In genomic region chr3:122745365-122746021, GRCh38 we compare ENCODE assay signal across 16 cellular contexts. TPM values are rescaled to one million over a fixed set of nuclear protein-coding genes. Genes with fewer than 3 reads are reported as not detected.
DNase-seq lines count a peak whose midpoint lies in the region; ATAC-seq, FAIRE-seq and TF ChIP-seq lines count a peak whose summit lies in the region.
"Had no signal": no experiment of that assay in that cellular context is flagged by ENCODE, and none has a peak within 500 bp of the region (broad histone marks: within the 10 kb centered on the region; RNA-seq: fewer than 3 reads in every experiment).

No MANE protein-coding gene starts in this region.

- no peaks in the 10 kb centered on the region for H4K20me1 ChIP-seq in keratinocyte (ENCODE audit: control insufficient read depth, extremely low read depth, insufficient read depth, low read length)
- H4K20me1 ChIP-seq: BLaER1 had no signal

- FAIRE-seq in bronchial epithelial cell (lab: Jason Lieb, UNC) (no peak), keratinocyte (lab: Jason Lieb, UNC) (peak; percentile 26)

- 92 to 96% methylated on average over 4 of the region's 4 CpGs for WGBS in gastroesophageal sphincter (ENCODE audit: low coverage in 1 of 2), 2 donors

- TF ChIP-seq CTCF in AG04450 (IDR thresholded peaks at IDR 0.05; ENCODE audit: low read depth, low read length) (no peak), bronchial epithelial cell (IDR thresholded peaks at IDR 0.05; ENCODE audit: insufficient read depth, low read length, severe bottlenecking) (no peak), keratinocyte (optimal IDR thresholded peaks at IDR 0.05 in 1 of 3, IDR thresholded peaks at IDR 0.05 in 1 of 3, conservative IDR thresholded peaks at IDR 0.05 in 1 of 3; ENCODE audit: extremely low read depth in 1 of 3, insufficient read depth in 2 of 3, low read length in 3 of 3) (no peak), gastroesophageal sphincter (IDR thresholded peaks at IDR 0.05) (no peak)

- no peak for TF ChIP-seq POLR2A in gastroesophageal sphincter (IDR thresholded peaks at IDR 0.05)

- H3K4me1 ChIP-seq in keratinocyte (ENCODE audit: control insufficient read depth, extremely low read depth, insufficient read depth, low read length) (peaks cover 4% of the 10 kb centered on the region), gastroesophageal sphincter (no peaks in the 10 kb centered on the region)
- H3K4me1 ChIP-seq: BLaER1 had no signal

- H3K36me3 ChIP-seq in bronchial epithelial cell (ENCODE audit: control insufficient read depth, insufficient read depth, low read length), result no peaks in the 10 kb centered on the region
- peaks cover 2 to 3% of the 10 kb centered on the region in 2 experiments for H3K36me3 ChIP-seq in keratinocyte (ENCODE audit: control insufficient read depth in 2 of 2, extremely low read depth in 1 of 2, insufficient read depth in 2 of 2, low read length in 2 of 2)
- H3K36me3 ChIP-seq in gastroesophageal sphincter, result peaks cover 0 to 33% of the 10 kb centered on the region in 2 donors
- H3K36me3 ChIP-seq: cardiac muscle cell had no signal

- peak; percentile 56 for DNase-seq in AG04450 (ENCODE audit: low read depth, low spot score)
- peak; percentile 61 for DNase-seq in HT1080 (ENCODE audit: low read depth)
- peak; percentile 88 for DNase-seq in bronchial epithelial cell (ENCODE audit: low read depth)
- no peak for DNase-seq in keratinocyte (ENCODE audit: low read depth, low spot score)
- no peak for DNase-seq in iPS-NIHi11 (ENCODE audit: low spot score)
- DNase-seq: activated CD4-positive, alpha-beta memory T cell treated with anti-CD3 and anti-CD28 coated beads, Interleukin-2, amount 10 ng/mL, durations not matched to agents 7 days and 5 days; activated gamma-delta T cell; NCI-H2171; OCI-M1; stimulated activated CD4-positive, alpha-beta T cell treated with anti-CD3 and anti-CD28 coated beads, Interleukin-2, amount 100 ng/mL, for 48 hours; T1000 had no signal

- H3K9me3 ChIP-seq in AG04450 (ENCODE audit: control insufficient read depth, insufficient read depth, low read length), result peaks cover 4% of the 10 kb centered on the region; the same call in 1 of the 2 replicates
- no peaks in the 10 kb centered on the region for H3K9me3 ChIP-seq in keratinocyte (ENCODE audit: control insufficient read depth, low read depth, low read length)
- no peaks in the 10 kb centered on the region for H3K9me3 ChIP-seq in gastroesophageal sphincter

- H3K4me3 ChIP-seq in AG04450 (ENCODE audit: low read depth, low read length) (no peak overlapping the region), bronchial epithelial cell (ENCODE audit: low read depth, low read length) (no peak overlapping the region), keratinocyte (ENCODE audit: control insufficient read depth in 2 of 3, extremely low read depth in 1 of 3, insufficient read depth in 2 of 3, low read depth in 1 of 3, low read length in 3 of 3) (no peak overlapping the region), gastroesophageal sphincter (no peak overlapping the region)
- H3K4me3 ChIP-seq: BLaER1, cardiac muscle cell had no signal

- H3K79me2 ChIP-seq in keratinocyte (ENCODE audit: control insufficient read depth, insufficient read depth, low read length), result no peaks in the 10 kb centered on the region

- H3K27me3 ChIP-seq in AG04450 (ENCODE audit: control insufficient read depth, insufficient read depth, low read length) (no peaks in the 10 kb centered on the region), bronchial epithelial cell (ENCODE audit: control insufficient read depth, insufficient read depth, low read length) (no peaks in the 10 kb centered on the region), keratinocyte (ENCODE audit: control insufficient read depth, extremely low read depth, insufficient read depth, low read length) (no peaks in the 10 kb centered on the region), gastroesophageal sphincter (no peaks in the 10 kb centered on the region)
- H3K27me3 ChIP-seq: BLaER1, cardiac muscle cell had no signal

- CTCF ChIA-PET in AG04450 (lab: Charles Lee), result interaction anchor here (3.6 kb wide), 1 partner anchor 10 kb away, joined by 22 read pairs; no protein-coding TSS in a partner anchor

- H3K9me1 ChIP-seq in keratinocyte (ENCODE audit: control insufficient read depth, extremely low read depth, insufficient read depth, low read length), result no peaks in the 10 kb centered on the region

- H3K27ac ChIP-seq in AG04450 (ENCODE audit: low read depth, low read length) (peak overlapping the region; percentile 78), keratinocyte (ENCODE audit: control insufficient read depth, insufficient read depth, low read length) (peak overlapping the region; percentile 68), gastroesophageal sphincter (no peak overlapping the region)
- H3K27ac ChIP-seq: BLaER1, cardiac muscle cell had no signal

- H2AFZ ChIP-seq in keratinocyte (ENCODE audit: control insufficient read depth, low read length), result no peak overlapping the region

- no peak for ATAC-seq in HG02678 (IDR thresholded peaks at IDR 0.05; ENCODE audit: unreplicated experiment)
- ATAC-seq in HG03469 (IDR thresholded peaks at IDR 0.05; ENCODE audit: unreplicated experiment), result no peak
- ATAC-seq in gastroesophageal sphincter, result no peak

- dilution Hi-C loops in keratinocyte (cut with MboI; ENCODE audit: extremely low pct_ligation_motif_present, low sequenced_read_pairs), result no loop called here

- TF ChIP-seq EP300 in gastroesophageal sphincter (IDR thresholded peaks at IDR 0.05), result no peak

- peak overlapping the region; percentile 34 for H3K4me2 ChIP-seq in keratinocyte (ENCODE audit: control insufficient read depth, extremely low read depth, insufficient read depth, low read depth, low read length)
- H3K4me2 ChIP-seq: BLaER1 had no signal

- H3K9ac ChIP-seq in keratinocyte (ENCODE audit: control insufficient read depth, extremely low read depth, insufficient read depth, low read length), result no peak overlapping the region
- H3K9ac ChIP-seq: BLaER1 had no signal

- POLR2A ChIA-PET in AG04450 (lab: Yijun Ruan, JAX), result interaction anchor here (1.1 kb wide), 1 partner anchor 39 kb away, joined by 4 read pairs; no protein-coding TSS in a partner anchor

RNA-seq across cellular contexts. Expression of gene HSPBAP1, which starts 48.1 kb away (rescaled TPM):
- 6.3 and 8.3 TPM in 2 replicates for polyA plus RNA-seq in AG04450 (2011; rRNA removed)
- polyA minus RNA-seq in AG04450 (2011; rRNA and poly(A)+ RNA removed), result 4.0 and 4.9 TPM in 2 replicates
- total RNA-seq in HT1080 (2014; rRNA removed; shearing (Covaris generic)), result 16.4 and 18.1 TPM in 2 replicates
- polyA plus RNA-seq in HT1080 (2015; cell fraction: cytosol; rRNA removed), result 11.9 and 13.7 TPM in 2 replicates
- 36.0 and 38.0 TPM in 2 replicates for polyA plus RNA-seq in HT1080 (2015; cell fraction: nucleus; rRNA removed)
- total RNA-seq in bronchial epithelial cell, result 11.3 and 12.0 TPM in 2 replicates
- 4.8 to 9.5 TPM (median 6.6 TPM) in 3 replicates for polyA plus RNA-seq in keratinocyte
- 26.7 TPM for polyA plus RNA-seq in keratinocyte (2011; ENCODE audit: low read depth)
- 2.8 and 5.1 TPM in 2 replicates for polyA plus RNA-seq in keratinocyte (2011; cell fraction: cytosol; rRNA removed)
- polyA plus RNA-seq in keratinocyte (2011; cell fraction: nucleus; rRNA removed), result 14.1 and 14.6 TPM in 2 replicates
- polyA plus RNA-seq in keratinocyte (2012; ENCODE audit: low replicate concordance), result 3.2 and 17.1 TPM in 2 replicates
- polyA minus RNA-seq in keratinocyte, result 0.75 to 8.0 TPM (median 4.4 TPM) in 3 replicates
- 2.5 TPM for polyA minus RNA-seq in keratinocyte (2011; cell fraction: cytosol; rRNA and poly(A)+ RNA removed)
- polyA minus RNA-seq in keratinocyte (2011; cell fraction: nucleus; rRNA and poly(A)+ RNA removed), result 4.9 and 9.5 TPM in 2 replicates
- 10 to 100 TPM in 2 of 4 donors, 1 to 10 TPM in 2; 7.0 to 18.5 (median 9.6) TPM for total RNA-seq in gastroesophageal sphincter

RNA-seq across cellular contexts. Expression of gene SLC49A4, which starts 49.4 kb away (rescaled TPM):
- 12.0 and 16.4 TPM in 2 replicates for polyA plus RNA-seq in AG04450 (2011; rRNA removed)
- 10.5 and 13.5 TPM in 2 replicates for polyA minus RNA-seq in AG04450 (2011; rRNA and poly(A)+ RNA removed)
- total RNA-seq in HT1080 (2014; rRNA removed; shearing (Covaris generic)), result 24.3 and 25.5 TPM in 2 replicates
- 18.1 and 22.7 TPM in 2 replicates for polyA plus RNA-seq in HT1080 (2015; cell fraction: cytosol; rRNA removed)
- 16.8 and 19.0 TPM in 2 replicates for polyA plus RNA-seq in HT1080 (2015; cell fraction: nucleus; rRNA removed)
- total RNA-seq in bronchial epithelial cell, result 21.6 and 26.4 TPM in 2 replicates
- polyA plus RNA-seq in keratinocyte, result 16.2 to 19.1 TPM (median 18.2 TPM) in 3 replicates
- polyA plus RNA-seq in keratinocyte (2011; ENCODE audit: low read depth), result 9.5 TPM
- polyA plus RNA-seq in keratinocyte (2011; cell fraction: cytosol; rRNA removed), result 9.0 and 14.1 TPM in 2 replicates
- polyA plus RNA-seq in keratinocyte (2011; cell fraction: nucleus; rRNA removed), result 19.9 and 28.4 TPM in 2 replicates
- 12.7 and 19.0 TPM in 2 replicates for polyA plus RNA-seq in keratinocyte (2012; ENCODE audit: low replicate concordance)
- 14.8 to 24.9 TPM (median 20.4 TPM) in 3 replicates for polyA minus RNA-seq in keratinocyte
- 22.3 TPM for polyA minus RNA-seq in keratinocyte (2011; cell fraction: cytosol; rRNA and poly(A)+ RNA removed)
- 31.8 and 54.2 TPM in 2 replicates for polyA minus RNA-seq in keratinocyte (2011; cell fraction: nucleus; rRNA and poly(A)+ RNA removed)
- 10 to 100 TPM; 20.4 to 33.9 (median 28.7) TPM for total RNA-seq in gastroesophageal sphincter

Comparison
In these comparisons a context has a peak if more than half of its experiments do, and no peak if none do; other contexts are left out.
1. DNase-seq: peak in AG04450 (single experiment), HT1080 (single experiment) and bronchial epithelial cell (single experiment); none in keratinocyte (single experiment) and iPS-NIHi11 (single experiment).
2. H3K27ac ChIP-seq: peak in AG04450 (single experiment) and keratinocyte (single experiment); none in gastroesophageal sphincter (0 of 4).